In the genomic region with DNA sequence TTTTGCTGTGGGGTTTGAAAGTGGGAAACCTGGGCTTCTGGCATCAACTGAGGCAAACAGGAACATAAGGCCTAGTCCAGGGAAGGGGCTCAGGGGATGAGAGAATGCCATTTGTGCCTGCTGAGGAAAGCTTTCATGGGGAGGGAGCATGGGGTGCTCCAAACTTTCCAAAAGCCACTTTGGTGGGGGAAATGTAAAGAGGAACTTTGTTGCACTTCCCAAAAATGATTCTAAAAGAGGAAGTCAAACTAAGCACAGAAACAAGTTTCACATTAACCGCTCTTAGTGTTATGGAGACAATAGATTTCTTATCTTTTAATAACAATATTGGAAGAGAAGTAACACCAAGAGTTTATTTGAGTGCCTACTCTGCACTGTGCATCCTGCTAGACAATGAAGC, we compare ENCODE assay signal across 1 cellular context.
TF ChIP-seq lines count a peak whose summit lies in the region.

No MANE protein-coding gene starts in this region.

TF ChIP-seq in SK-N-SH, 30 proteins besides CTCF, POLR2A, EP300 and RAD21 (continued from another document):
- TF ChIP-seq, protein P1, sequence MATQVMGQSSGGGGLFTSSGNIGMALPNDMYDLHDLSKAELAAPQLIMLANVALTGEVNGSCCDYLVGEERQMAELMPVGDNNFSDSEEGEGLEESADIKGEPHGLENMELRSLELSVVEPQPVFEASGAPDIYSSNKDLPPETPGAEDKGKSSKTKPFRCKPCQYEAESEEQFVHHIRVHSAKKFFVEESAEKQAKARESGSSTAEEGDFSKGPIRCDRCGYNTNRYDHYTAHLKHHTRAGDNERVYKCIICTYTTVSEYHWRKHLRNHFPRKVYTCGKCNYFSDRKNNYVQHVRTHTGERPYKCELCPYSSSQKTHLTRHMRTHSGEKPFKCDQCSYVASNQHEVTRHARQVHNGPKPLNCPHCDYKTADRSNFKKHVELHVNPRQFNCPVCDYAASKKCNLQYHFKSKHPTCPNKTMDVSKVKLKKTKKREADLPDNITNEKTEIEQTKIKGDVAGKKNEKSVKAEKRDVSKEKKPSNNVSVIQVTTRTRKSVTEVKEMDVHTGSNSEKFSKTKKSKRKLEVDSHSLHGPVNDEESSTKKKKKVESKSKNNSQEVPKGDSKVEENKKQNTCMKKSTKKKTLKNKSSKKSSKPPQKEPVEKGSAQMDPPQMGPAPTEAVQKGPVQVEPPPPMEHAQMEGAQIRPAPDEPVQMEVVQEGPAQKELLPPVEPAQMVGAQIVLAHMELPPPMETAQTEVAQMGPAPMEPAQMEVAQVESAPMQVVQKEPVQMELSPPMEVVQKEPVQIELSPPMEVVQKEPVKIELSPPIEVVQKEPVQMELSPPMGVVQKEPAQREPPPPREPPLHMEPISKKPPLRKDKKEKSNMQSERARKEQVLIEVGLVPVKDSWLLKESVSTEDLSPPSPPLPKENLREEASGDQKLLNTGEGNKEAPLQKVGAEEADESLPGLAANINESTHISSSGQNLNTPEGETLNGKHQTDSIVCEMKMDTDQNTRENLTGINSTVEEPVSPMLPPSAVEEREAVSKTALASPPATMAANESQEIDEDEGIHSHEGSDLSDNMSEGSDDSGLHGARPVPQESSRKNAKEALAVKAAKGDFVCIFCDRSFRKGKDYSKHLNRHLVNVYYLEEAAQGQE (IDR thresholded peaks at IDR 0.05; ENCODE audit: low read depth, low read length): no peak
- TF ChIP-seq CHD2 (IDR thresholded peaks at IDR 0.05; ENCODE audit: low read length, partially characterized antibody) (no peak), MEF2A (IDR thresholded peaks at IDR 0.05; ENCODE audit: borderline replicate concordance, low read depth) (no peak), MXI1 (IDR thresholded peaks at IDR 0.05; ENCODE audit: low read depth, low read length) (no peak), FOSL2 (IDR thresholded peaks at IDR 0.05; ENCODE audit: borderline replicate concordance, low read depth) (no peak), NFIC (IDR thresholded peaks at IDR 0.05; ENCODE audit: borderline replicate concordance) (no peak), USF1 (IDR thresholded peaks at IDR 0.05; ENCODE audit: borderline replicate concordance, low read depth) (no peak), YY1 (IDR thresholded peaks at IDR 0.05; ENCODE audit: low read depth) (no peak), TAF1 (IDR thresholded peaks at IDR 0.05; ENCODE audit: borderline replicate concordance, low read depth, low read length) (no peak), TEAD4 (IDR thresholded peaks at IDR 0.05; ENCODE audit: borderline replicate concordance, insufficient read depth) (no peak), ZBTB33 (IDR thresholded peaks at IDR 0.05; ENCODE audit: borderline replicate concordance, low read depth) (no peak), FOXM1 (IDR thresholded peaks at IDR 0.05; ENCODE audit: low read depth) (no peak)
